In the genomic region with DNA sequence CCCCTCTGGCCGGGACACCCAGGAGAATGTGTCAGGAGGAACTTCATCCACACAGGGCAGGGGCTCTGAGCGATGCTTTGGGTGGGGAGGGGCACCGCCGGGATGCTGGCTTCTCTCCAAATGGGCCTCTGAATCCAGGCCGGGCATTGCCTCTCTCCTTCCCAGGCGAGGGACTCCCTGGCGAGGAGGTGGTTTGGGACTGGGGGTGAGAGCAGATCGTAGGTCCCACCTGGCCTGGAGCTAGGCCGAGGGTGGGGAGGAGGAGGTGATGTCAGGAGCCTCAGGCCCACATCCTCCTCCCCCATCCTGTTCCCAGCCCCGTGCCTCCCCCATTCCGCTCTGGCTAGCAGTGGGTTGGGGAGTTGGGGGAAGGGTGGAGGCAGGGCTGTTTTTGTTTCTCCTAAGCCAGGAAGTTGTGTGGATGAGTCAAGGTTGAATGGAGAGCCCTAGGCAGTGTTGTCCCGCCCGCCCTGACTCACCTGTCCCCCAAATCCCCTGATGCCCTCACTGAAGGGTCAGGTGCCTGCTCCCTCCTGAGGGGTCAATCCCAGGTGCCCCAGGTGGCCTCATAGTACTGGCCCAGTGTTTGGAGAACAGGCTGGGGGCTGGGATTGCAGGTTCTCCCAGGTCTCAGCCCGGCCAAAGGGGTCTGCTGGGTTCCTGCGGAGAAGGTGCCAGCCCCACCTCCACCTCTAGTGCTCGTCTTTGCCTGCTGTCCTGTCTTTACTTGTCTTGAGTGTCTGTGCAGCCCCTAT, we compare ENCODE assay signal across 9 cellular contexts. TPM values are rescaled to one million over a fixed set of nuclear protein-coding genes. Genes with fewer than 3 reads are reported as not detected.
DNase-seq lines count a peak whose midpoint lies in the region; ATAC-seq and TF ChIP-seq lines count a peak whose summit lies in the region.
"Had no signal": no experiment of that assay in that cellular context is flagged by ENCODE, and none has a peak within 500 bp of the region (broad histone marks: within the 10 kb centered on the region; RNA-seq: fewer than 3 reads in every experiment).

No MANE protein-coding gene starts in this region.

- peak overlapping the region; percentile 36 for H3K4ac ChIP-seq in H9 (ENCODE audit: low read depth, low read length)

- in situ Hi-C loops in astrocyte of the spinal cord (cut with HindIII; ENCODE audit: low sequenced_read_pairs): no loop called here

- H3K27me3 Mint-ChIP-seq in H9 (ENCODE audit: low read depth): peaks cover 3% of the 10 kb centered on the region; the same call in 1 of the 2 replicates

- no peaks in the 10 kb centered on the region for H3K27me3 ChIP-seq in H9 (ENCODE audit: insufficient read depth, low read length)

- peak overlapping the region; percentile 40 for H4K91ac ChIP-seq in H9 (ENCODE audit: insufficient read length, low read depth, low read length)

- no peaks in the 10 kb centered on the region for H4K20me1 ChIP-seq in H9 (ENCODE audit: control insufficient read depth, insufficient read depth, insufficient read length)

- H3K27ac Mint-ChIP-seq in H9: peak overlapping the region; percentile 91 to 99 (median 98)

- peak overlapping the region; percentile 85 to 87 for H3K4me3 Mint-ChIP-seq in H9

- H2AFZ ChIP-seq in H9 (ENCODE audit: low read length): no peak overlapping the region

- H3K23ac ChIP-seq in H9 (ENCODE audit: insufficient read length, low read depth, low read length): no peak overlapping the region

- no peaks in the 10 kb centered on the region for H3K9me3 ChIP-seq in H9 (ENCODE audit: control insufficient read depth, low read depth, low read length)

- WGBS in H9 (ENCODE audit: extremely low coverage, insufficient read length, low lambda C conversion rate): no CpG with 5 or more reads among the region's 16 CpGs

- peak overlapping the region; percentile 86 for H3K18ac ChIP-seq in H9 (ENCODE audit: insufficient read length, low read depth, low read length)

- no peak overlapping the region for H4K8ac ChIP-seq in H9 (replicated peaks; ENCODE audit: insufficient read length, low read depth, low read length)

- no peak overlapping the region for H2BK20ac ChIP-seq in H9 (ENCODE audit: low read depth, low read length, poor library complexity, severe bottlenecking)

- H3K36me3 Mint-ChIP-seq in H9 (ENCODE audit: insufficient read depth in 1 of 3, low read depth in 3 of 3): peaks cover 13 to 37% (median 29%) of the 10 kb centered on the region in 3 experiments; a peak in 6 of 7 replicates

- TF ChIP-seq CTCF in 22Rv1 (IDR thresholded peaks at IDR 0.05): no peak
- no peak for TF ChIP-seq CTCF in H9 (conservative IDR thresholded peaks at IDR 0.05)
- TF ChIP-seq CTCF in astrocyte of the spinal cord (IDR thresholded peaks at IDR 0.05; ENCODE audit: low read depth, low read length): no peak

- H2BK5ac ChIP-seq in H9 (ENCODE audit: insufficient read length, low read length): peak overlapping the region; percentile 31

- H3K56ac ChIP-seq in H9 (ENCODE audit: insufficient read length, low read depth, low read length): no peak overlapping the region

- H2AK5ac ChIP-seq in H9 (ENCODE audit: insufficient read length, low read length): peak overlapping the region; percentile 43

- H3K14ac ChIP-seq in H9 (ENCODE audit: insufficient read depth, low read length): peak overlapping the region; percentile 83

- peak overlapping the region; percentile 73 for H3K4me2 ChIP-seq in H9 (ENCODE audit: insufficient read depth, insufficient read length, low read length)

- no peak overlapping the region for H3T11ph ChIP-seq in H9 (ENCODE audit: low read length)

- H3K79me2 ChIP-seq in H9 (ENCODE audit: insufficient read depth, low read length): peaks cover 2% of the 10 kb centered on the region; the same call in 1 of the 2 replicates

- no peaks in the 10 kb centered on the region for H3K79me1 ChIP-seq in H9 (ENCODE audit: insufficient read depth, low read depth, low read length, poor library complexity, severe bottlenecking)

- peak overlapping the region; percentile 98 for H3K27ac ChIP-seq in 22Rv1
- peak overlapping the region; percentile 77 for H3K27ac ChIP-seq in H9 (ENCODE audit: insufficient read length, low read depth, low read length)

- peaks cover 27% of the 10 kb centered on the region for H3K23me2 ChIP-seq in H9 (ENCODE audit: insufficient read length, low read depth, low read length, poor library complexity, severe bottlenecking)

- H3K4me3 ChIP-seq in astrocyte of the spinal cord (ENCODE audit: low read depth, low read length): no peak overlapping the region

- peaks cover 3% of the 10 kb centered on the region; the same call in 1 of the 2 replicates for H3K4me1 ChIP-seq in H9 (ENCODE audit: insufficient read depth, low read length)

- H3K4me1 Mint-ChIP-seq in H9: peaks cover 31 to 38% of the 10 kb centered on the region in 2 experiments

- 0 out of 2 replicates have a peak overlapping the region, but pooled peaks have one; percentile 0 for H2BK15ac ChIP-seq in H9 (ENCODE audit: low read depth, low read length)

- peak overlapping the region; percentile 19 for H2BK12ac ChIP-seq in H9 (ENCODE audit: insufficient read length, low read depth, low read length)

- peak overlapping the region; percentile 52 for H3K9ac ChIP-seq in H9 (ENCODE audit: extremely low read depth, insufficient read length, low read length)

- H4K5ac ChIP-seq in H9 (ENCODE audit: insufficient read length, low read depth, low read length): peak overlapping the region; percentile 23

- ATAC-seq in HG02870 (IDR thresholded peaks at IDR 0.05; ENCODE audit: unreplicated experiment): no peak
- ATAC-seq in activated CD4-positive, CD25-positive, alpha-beta regulatory T cell treated with anti-CD3 and anti-CD28 coated beads, Interleukin-2, amount 50 U/mL, for 24 hours: no peak
- ATAC-seq in stimulated activated naive CD8-positive, alpha-beta T cell treated with anti-CD3 and anti-CD28 coated beads, Interleukin-15, Interleukin-2, amounts not matched to agents 100 U/mL and 50 U/mL, for 24 hours: no peak

- H2BK120ac ChIP-seq in H9 (ENCODE audit: low read depth, low read length, poor library complexity, severe bottlenecking): no peak overlapping the region

- no peaks in the 10 kb centered on the region for H3K9me3 Mint-ChIP-seq in H9

- peak; percentile 96 for DNase-seq in H9
- peak; percentile 32 for DNase-seq in astrocyte of the spinal cord (ENCODE audit: low read depth, low spot score)
- DNase-seq in left kidney (ENCODE audit: low read depth, low spot score): peak; percentile 92
- no peak for DNase-seq in Ammon's horn (ENCODE audit: low spot score)
- DNase-seq in stimulated activated naive CD8-positive, alpha-beta T cell treated with anti-CD3 and anti-CD28 coated beads, Interleukin-15, Interleukin-2, amounts not matched to agents 100 U/mL and 50 U/mL, for 24 hours: no peak

RNA-seq across cellular contexts. Expression of a gene that starts 2.8 kb away (rescaled TPM):
- 50.6 and 55.0 TPM in 2 replicates for total RNA-seq in H9 (2021)
- total RNA-seq: mononuclear cell had no signal

RNA-seq across cellular contexts. Expression of a gene that starts 10.2 kb away (rescaled TPM):
- total RNA-seq in H9 (2021): 45.2 and 50.8 TPM in 2 replicates

RNA-seq across cellular contexts. Expression of a gene that starts 40.7 kb away (rescaled TPM):
- 216 and 217 TPM in 2 replicates for total RNA-seq in H9 (2021)

RNA-seq across cellular contexts. Expression of a gene that starts 52.7 kb away (rescaled TPM):
- 29.0 and 30.2 TPM in 2 replicates for total RNA-seq in H9 (2021)

Comparison
In these comparisons a context has a peak if more than half of its experiments do, and no peak if none do; other contexts are left out.
1. DNase-seq: peak in H9 (single experiment), astrocyte of the spinal cord (single experiment) and left kidney (single experiment); none in Ammon's horn (single experiment) and stimulated activated naive CD8-positive, alpha-beta T cell treated with anti-CD3 and anti-CD28 coated beads, Interleukin-15, Interleukin-2, amounts not matched to agents 100 U/mL and 50 U/mL, for 24 hours (single experiment).